In the genomic region with DNA sequence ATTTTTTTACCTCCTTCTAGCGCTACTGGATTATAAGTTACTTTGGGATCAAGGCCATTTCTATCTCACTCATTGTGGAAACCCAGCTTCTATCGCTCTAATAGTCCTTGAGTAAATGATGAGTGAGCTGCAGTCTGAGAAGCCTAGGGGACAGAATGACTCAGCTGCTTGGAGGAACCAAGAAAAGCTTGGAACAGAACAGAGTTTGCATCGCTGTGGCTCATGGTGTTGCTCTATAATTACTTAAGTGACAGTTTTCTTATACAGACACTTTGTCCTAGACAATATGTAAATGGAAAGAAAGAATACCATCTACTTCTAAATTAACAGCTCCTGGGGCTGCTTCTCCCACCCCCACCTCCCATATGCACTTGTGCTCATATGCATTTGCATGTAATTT, we compare ENCODE assay signal across 2 cellular contexts.
TF ChIP-seq lines count a peak whose summit lies in the region.

No MANE protein-coding gene starts in this region.

TF ChIP-seq in IMR-90, 13 proteins besides CTCF, POLR2A, EP300 and RAD21:
- TF ChIP-seq MAZ (IDR thresholded peaks at IDR 0.05; ENCODE audit: borderline replicate concordance, low read depth, low read length), result no peak
- 0 out of 2 replicates have a peak, but pooled peaks have one; percentile 19 for TF ChIP-seq NFE2L2 (IDR thresholded peaks at IDR 0.05; ENCODE audit: low read depth, low read length)
TF ChIP-seq in IMR-90: peak in this region for 1.

TF ChIP-seq in K562, 482 proteins besides CTCF, POLR2A, EP300 and RAD21:
- TF ChIP-seq ZNF324 (CRISPR knock-in tag; IDR thresholded peaks at IDR 0.05) (no peak), ZNF436 (CRISPR knock-in tag; IDR thresholded peaks at IDR 0.05) (no peak), EP400 (IDR thresholded peaks at IDR 0.05) (no peak), FOXK2 (conservative IDR thresholded peaks at IDR 0.05 in 1 of 2, IDR thresholded peaks at IDR 0.05 in 1 of 2; ENCODE audit: low read depth in 2 of 2) (no peak), GATAD2B (IDR thresholded peaks at IDR 0.05; ENCODE audit: borderline replicate concordance) (no peak), ZC3H8 (IDR thresholded peaks at IDR 0.05) (no peak), NFE2 (IDR thresholded peaks at IDR 0.05; ENCODE audit: low read depth) (0 out of 2 replicates have a peak, but pooled peaks have one; percentile 28)
- TF ChIP-seq, protein P1, sequence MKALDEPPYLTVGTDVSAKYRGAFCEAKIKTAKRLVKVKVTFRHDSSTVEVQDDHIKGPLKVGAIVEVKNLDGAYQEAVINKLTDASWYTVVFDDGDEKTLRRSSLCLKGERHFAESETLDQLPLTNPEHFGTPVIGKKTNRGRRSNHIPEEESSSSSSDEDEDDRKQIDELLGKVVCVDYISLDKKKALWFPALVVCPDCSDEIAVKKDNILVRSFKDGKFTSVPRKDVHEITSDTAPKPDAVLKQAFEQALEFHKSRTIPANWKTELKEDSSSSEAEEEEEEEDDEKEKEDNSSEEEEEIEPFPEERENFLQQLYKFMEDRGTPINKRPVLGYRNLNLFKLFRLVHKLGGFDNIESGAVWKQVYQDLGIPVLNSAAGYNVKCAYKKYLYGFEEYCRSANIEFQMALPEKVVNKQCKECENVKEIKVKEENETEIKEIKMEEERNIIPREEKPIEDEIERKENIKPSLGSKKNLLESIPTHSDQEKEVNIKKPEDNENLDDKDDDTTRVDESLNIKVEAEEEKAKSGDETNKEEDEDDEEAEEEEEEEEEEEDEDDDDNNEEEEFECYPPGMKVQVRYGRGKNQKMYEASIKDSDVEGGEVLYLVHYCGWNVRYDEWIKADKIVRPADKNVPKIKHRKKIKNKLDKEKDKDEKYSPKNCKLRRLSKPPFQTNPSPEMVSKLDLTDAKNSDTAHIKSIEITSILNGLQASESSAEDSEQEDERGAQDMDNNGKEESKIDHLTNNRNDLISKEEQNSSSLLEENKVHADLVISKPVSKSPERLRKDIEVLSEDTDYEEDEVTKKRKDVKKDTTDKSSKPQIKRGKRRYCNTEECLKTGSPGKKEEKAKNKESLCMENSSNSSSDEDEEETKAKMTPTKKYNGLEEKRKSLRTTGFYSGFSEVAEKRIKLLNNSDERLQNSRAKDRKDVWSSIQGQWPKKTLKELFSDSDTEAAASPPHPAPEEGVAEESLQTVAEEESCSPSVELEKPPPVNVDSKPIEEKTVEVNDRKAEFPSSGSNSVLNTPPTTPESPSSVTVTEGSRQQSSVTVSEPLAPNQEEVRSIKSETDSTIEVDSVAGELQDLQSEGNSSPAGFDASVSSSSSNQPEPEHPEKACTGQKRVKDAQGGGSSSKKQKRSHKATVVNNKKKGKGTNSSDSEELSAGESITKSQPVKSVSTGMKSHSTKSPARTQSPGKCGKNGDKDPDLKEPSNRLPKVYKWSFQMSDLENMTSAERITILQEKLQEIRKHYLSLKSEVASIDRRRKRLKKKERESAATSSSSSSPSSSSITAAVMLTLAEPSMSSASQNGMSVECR (CRISPR knock-in tag; IDR thresholded peaks at IDR 0.05), result no peak
TF ChIP-seq in K562: peak in this region for 1.
